ENCODE assay signal across 10 cellular contexts in genomic region chrX:40083979-40084359, GRCh38. TPM values are rescaled to one million over a fixed set of nuclear protein-coding genes. Genes with fewer than 3 reads are reported as not detected.
DNase-seq lines count a peak whose midpoint lies in the region; ATAC-seq and TF ChIP-seq lines count a peak whose summit lies in the region.
"Had no signal": no experiment of that assay in that cellular context is flagged by ENCODE, and none has a peak within 500 bp of the region (broad histone marks: within the 10 kb centered on the region; RNA-seq: fewer than 3 reads in every experiment).

No MANE protein-coding gene starts in this region.

- no peak for DNase-seq in AG09309 (ENCODE audit: low read depth)
- no peak for DNase-seq in NT2/D1 (ENCODE audit: low read depth, low spot score)
- DNase-seq in effector memory CD8-positive, alpha-beta T cell, result no peak
- DNase-seq in cerebellar cortex (ENCODE audit: low spot score), result no peak
- no peak for DNase-seq in OCI-M1 (lab: John Stamatoyannopoulos, UW)
- no peak for DNase-seq in stimulated activated CD4-positive, alpha-beta T cell treated with anti-CD3 and anti-CD28 coated beads, Interleukin-15, amount 100 ng/mL, for 24 hours
- DNase-seq: stimulated activated CD8-positive, alpha-beta memory T cell treated with anti-CD3 and anti-CD28 coated beads, Interleukin-4, amount 100 ng/mL, for 48 hours had no signal

- H3K27ac ChIP-seq in neural cell (ENCODE audit: low read length), result no peak overlapping the region

- H3K4me1 Mint-ChIP-seq in effector memory CD8-positive, alpha-beta T cell (ENCODE audit: low read depth in 2 of 2), result peaks cover 31 to 42% of the 10 kb centered on the region in 2 donors

- ATAC-seq in effector memory CD8-positive, alpha-beta T cell (replicated peaks), result no peak
- ATAC-seq in HG02938 (IDR thresholded peaks at IDR 0.05; ENCODE audit: unreplicated experiment), result no peak

- peaks cover 29% of the 10 kb centered on the region for H3K36me3 Mint-ChIP-seq in effector memory CD8-positive, alpha-beta T cell (ENCODE audit: insufficient read depth)

- no peaks in the 10 kb centered on the region for H3F3A ChIP-seq in neural cell (ENCODE audit: insufficient read depth, low read length, poor library complexity, severe bottlenecking)

- H3K27me3 ChIP-seq in NT2/D1 (ENCODE audit: insufficient read depth, insufficient read length) (peaks cover 34% of the 10 kb centered on the region), neural cell (ENCODE audit: insufficient read depth, low read depth, low read length) (no peaks in the 10 kb centered on the region)

- no peaks in the 10 kb centered on the region for H3K9me2 ChIP-seq in neural cell (ENCODE audit: insufficient read depth, low read length)

- no peak overlapping the region for H2AFZ ChIP-seq in neural cell (ENCODE audit: low read depth, low read length)

- H3K9me3 ChIP-seq in NT2/D1 (ENCODE audit: insufficient read depth, low read length) (no peaks in the 10 kb centered on the region), neural cell (ENCODE audit: low read length) (no peaks in the 10 kb centered on the region)
- H3K9me3 ChIP-seq: HAP-1 had no signal

- H3K27ac Mint-ChIP-seq in effector memory CD8-positive, alpha-beta T cell, result peak overlapping the region; percentile 78 to 91

- peak overlapping the region; percentile 61 for H3K9ac ChIP-seq in NT2/D1 (ENCODE audit: insufficient read length, low read depth)
- H3K9ac ChIP-seq in neural cell (ENCODE audit: low read length), result peak overlapping the region; percentile 36

- H3K4me1 ChIP-seq in NT2/D1 (ENCODE audit: insufficient read depth, insufficient read length), result peaks cover 27% of the 10 kb centered on the region

- no peak overlapping the region for H3K4me2 ChIP-seq in neural cell (ENCODE audit: low read length)

- no peaks in the 10 kb centered on the region for H3K27me3 Mint-ChIP-seq in effector memory CD8-positive, alpha-beta T cell

- no peaks in the 10 kb centered on the region for H3K9me3 Mint-ChIP-seq in effector memory CD8-positive, alpha-beta T cell

- TF ChIP-seq EP300 in neural cell (conservative IDR thresholded peaks at IDR 0.05; ENCODE audit: poor library complexity, severe bottlenecking), result no peak

- peak overlapping the region; percentile 65 to 75 for H3K4me3 Mint-ChIP-seq in effector memory CD8-positive, alpha-beta T cell

- peaks cover 64% of the 10 kb centered on the region for H3K79me2 ChIP-seq in neural cell (replicated peaks; ENCODE audit: insufficient read depth, low read length)

- H3K36me3 ChIP-seq in NT2/D1 (ENCODE audit: insufficient read depth, insufficient read length, low read length), result peaks cover 22% of the 10 kb centered on the region
- H3K36me3 ChIP-seq in neural cell (ENCODE audit: insufficient read depth, low read length), result no peaks in the 10 kb centered on the region

- H3K4me3 ChIP-seq in AG09309 (ENCODE audit: control insufficient read depth, low read depth, low read length) (peak overlapping the region; percentile 17), NT2/D1 (ENCODE audit: insufficient read length, low read depth) (peak overlapping the region; percentile 32), neural cell (ENCODE audit: low read length) (peak overlapping the region; percentile 56)
- H3K4me3 ChIP-seq: HAP-1 had no signal

- H4K20me1 ChIP-seq in neural cell (ENCODE audit: insufficient read depth), result no peaks in the 10 kb centered on the region

- no peak for TF ChIP-seq CTCF in AG09309 (IDR thresholded peaks at IDR 0.05; ENCODE audit: control insufficient read depth, insufficient read depth, low read depth, low read length, missing control alignments)
- TF ChIP-seq CTCF in neural cell (IDR thresholded peaks at IDR 0.05; ENCODE audit: poor library complexity, severe bottlenecking), result no peak

- no peak for TF ChIP-seq RAD21 in neural cell (conservative IDR thresholded peaks at IDR 0.05)

TF ChIP-seq in neural cell, 6 proteins besides CTCF, POLR2A, EP300 and RAD21:
- TF ChIP-seq MXI1 (conservative IDR thresholded peaks at IDR 0.05; ENCODE audit: poor library complexity, severe bottlenecking), result no peak
- no peak for TF ChIP-seq SMC3 (conservative IDR thresholded peaks at IDR 0.05; ENCODE audit: poor library complexity)
- TF ChIP-seq REST (IDR thresholded peaks at IDR 0.05; ENCODE audit: borderline replicate concordance), result no peak
- no peak for TF ChIP-seq TAF1 (IDR thresholded peaks at IDR 0.05; ENCODE audit: low read depth)
- no peak for TF ChIP-seq POLR2AphosphoS5 (IDR thresholded peaks at IDR 0.05)
- no peak for TF ChIP-seq EZH2 (IDR thresholded peaks at IDR 0.05; ENCODE audit: borderline replicate concordance, insufficient read depth, low read length, poor library complexity, severe bottlenecking)

RNA-seq across cellular contexts. Expression of gene BCOR, which starts 13.8 kb away (rescaled TPM):
- polyA plus RNA-seq in neural cell, result 18.0 and 23.7 TPM in 2 replicates
- polyA minus RNA-seq in neural cell, result 49.7 and 72.6 TPM in 2 replicates
